In the genomic region with DNA sequence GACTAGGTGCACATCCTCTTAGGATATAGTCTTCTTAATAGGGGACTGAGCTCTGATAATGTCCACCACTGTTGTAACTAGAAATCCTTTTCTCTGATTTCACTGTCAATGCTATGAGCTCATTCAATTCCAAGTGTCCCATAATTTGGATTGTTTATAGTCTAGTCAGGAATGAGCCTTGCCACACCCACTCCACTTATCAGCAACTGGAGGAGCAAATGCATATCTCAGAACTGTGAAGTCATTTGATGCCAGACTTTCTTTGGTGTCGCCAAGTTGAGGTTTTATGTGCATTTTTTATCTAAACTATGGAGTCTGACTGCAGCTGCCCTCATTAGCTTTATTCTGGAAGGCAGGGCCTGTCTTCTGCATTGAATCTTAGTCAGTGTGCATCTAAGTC, we compare ENCODE assay signal across 18 cellular contexts.
DNase-seq lines count a peak whose midpoint lies in the region; ATAC-seq and TF ChIP-seq lines count a peak whose summit lies in the region.
"Had no signal": no experiment of that assay in that cellular context is flagged by ENCODE, and none has a peak within 500 bp of the region (broad histone marks: within the 10 kb centered on the region; RNA-seq: fewer than 3 reads in every experiment).

No MANE protein-coding gene starts in this region.

- H3K4me1 ChIP-seq in adipocyte (ENCODE audit: control insufficient read depth, insufficient read depth, low read length), result peaks cover 8% of the 10 kb centered on the region
- H3K4me1 ChIP-seq: SJCRH30 had no signal

- H3K4me3 ChIP-seq in adipocyte (ENCODE audit: low read length), result no peak overlapping the region
- H3K4me3 ChIP-seq: PC-9, SJCRH30 had no signal

- no peaks in the 10 kb centered on the region for H3K27me3 ChIP-seq in adipocyte (replicated peaks; ENCODE audit: control insufficient read depth, insufficient read depth, low read length)
- H3K27me3 ChIP-seq: SJCRH30 had no signal

- no peak for TF ChIP-seq CTCF in nephron progenitor cell (IDR thresholded peaks at IDR 0.05)

- ATAC-seq in HG03175 (IDR thresholded peaks at IDR 0.05; ENCODE audit: unreplicated experiment) (no peak), GM19395 (IDR thresholded peaks at IDR 0.05; ENCODE audit: unreplicated experiment) (no peak)

- H3K9me3 Mint-ChIP-seq in nephron progenitor cell, result peaks cover 7% of the 10 kb centered on the region

- no peak overlapping the region for H3K4me3 Mint-ChIP-seq in nephron progenitor cell

- H3K36me3 ChIP-seq in adipocyte (ENCODE audit: control insufficient read depth, insufficient read depth, low read length, severe bottlenecking), result no peaks in the 10 kb centered on the region
- H3K36me3 ChIP-seq: SJCRH30 had no signal

- H3K4me1 Mint-ChIP-seq in nephron progenitor cell, result peaks cover 20% of the 10 kb centered on the region

- H3K27ac Mint-ChIP-seq in nephron progenitor cell, result no peak overlapping the region

- H3K9me3 ChIP-seq in adipocyte (ENCODE audit: control insufficient read depth, low read length), result peaks cover 1% of the 10 kb centered on the region

- H3K36me3 Mint-ChIP-seq in nephron progenitor cell (ENCODE audit: low read depth), result no peaks in the 10 kb centered on the region

- H3K27me3 Mint-ChIP-seq in nephron progenitor cell (ENCODE audit: low read depth, poor library complexity), result no peaks in the 10 kb centered on the region

- DNase-seq in AG20443 (ENCODE audit: low spot score) (peak; percentile 27), H4 (ENCODE audit: low spot score) (peak; percentile 33), adipocyte (ENCODE audit: low read depth) (peak; percentile 22), hepatic stellate cell (ENCODE audit: low spot score) (peak; percentile 11), HT-29 (ENCODE audit: low spot score) (no peak), nephron progenitor cell (no peak)
- DNase-seq: GDM1, H7, KBM-7, NCI-H1048, NCI-H1436 treated with DMSO at 0.1 percent for 48 hours, NCI-H2081, NCI-H510A treated with DMSO at 0.1 percent for 48 hours, NCI-H82, PC-9, SJCRH30 had no signal

- H3K9ac ChIP-seq in adipocyte (ENCODE audit: low read length), result no peak overlapping the region

Comparison
In these comparisons a context has a peak if more than half of its experiments do, and no peak if none do; other contexts are left out.
1. DNase-seq: peak in AG20443 (single experiment), H4 (single experiment), adipocyte (single experiment) and hepatic stellate cell (single experiment); none in HT-29 (single experiment) and nephron progenitor cell (single experiment).